1 cellular context compared by ENCODE assay signal in genomic region chr7:102155821-102156441, GRCh38.
TF ChIP-seq lines count a peak whose summit lies in the region.

No MANE protein-coding gene starts in this region.

TF ChIP-seq in H1, 55 proteins besides CTCF, POLR2A, EP300 and RAD21 (continued from another document):
- TF ChIP-seq SIRT6 (IDR thresholded peaks at IDR 0.05; ENCODE audit: low read length) (no peak), GABPA (IDR thresholded peaks at IDR 0.05; ENCODE audit: borderline replicate concordance, insufficient read depth, low read length) (no peak), POLR2AphosphoS5 (IDR thresholded peaks at IDR 0.05; ENCODE audit: low read depth, low read length) (no peak), ZNF274 (IDR thresholded peaks at IDR 0.05; ENCODE audit: borderline replicate concordance, extremely low read depth, low read length) (no peak), POU5F1 (IDR thresholded peaks at IDR 0.05; ENCODE audit: low read depth, low read length) (no peak), SP4 (IDR thresholded peaks at IDR 0.05; ENCODE audit: low read length) (no peak), GTF2F1 (IDR thresholded peaks at IDR 0.05; ENCODE audit: borderline replicate concordance, low read depth, low read length) (no peak), KDM4A (IDR thresholded peaks at IDR 0.05; ENCODE audit: low read depth, low read length, severe bottlenecking) (no peak)
